In the genomic region with DNA sequence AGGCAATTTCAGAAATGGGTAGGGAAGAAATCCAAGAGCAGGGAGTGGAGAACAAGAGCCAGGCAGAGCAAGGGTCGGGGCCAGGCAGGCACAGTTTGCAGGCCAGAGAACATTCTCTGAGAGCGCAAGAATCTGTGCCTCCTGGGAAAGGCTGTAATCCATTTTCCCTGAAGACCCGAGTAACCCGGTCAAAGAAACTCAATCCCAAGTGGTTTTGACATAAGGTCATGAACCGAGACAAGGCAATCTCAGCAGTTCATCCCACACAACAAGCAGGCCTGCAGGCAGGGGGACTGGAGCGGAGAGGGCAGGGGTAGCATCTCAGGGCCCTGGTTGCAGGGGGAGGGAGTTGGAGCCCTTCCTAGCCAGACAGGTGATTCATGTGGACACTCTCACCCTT, we compare ENCODE assay signal across 21 cellular contexts.
"Had no signal": no experiment of that assay in that cellular context is flagged by ENCODE, and none has a peak within 500 bp of the region (broad histone marks: within the 10 kb centered on the region; RNA-seq: fewer than 3 reads in every experiment).

No MANE protein-coding gene starts in this region.

- H3K4me3 Mint-ChIP-seq: activated CD4-positive, alpha-beta memory T cell treated with anti-CD3 and anti-CD28 coated beads, Interleukin-2, amount 10 ng/mL, durations not matched to agents 7 days and 5 days; stimulated activated effector memory CD8-positive, alpha-beta T cell treated with anti-CD3 and anti-CD28 coated beads, Interleukin-12 subunit alpha, Interleukin-12 subunit beta, amount 100 ng/mL, for 72 hours had no signal

- H3K27ac Mint-ChIP-seq: activated CD4-positive, alpha-beta memory T cell treated with anti-CD3 and anti-CD28 coated beads, Interleukin-2, amount 10 ng/mL, durations not matched to agents 7 days and 5 days; activated naive CD4-positive, alpha-beta T cell treated with anti-CD3 and anti-CD28 coated beads, Interleukin-2, amount 10 ng/mL, durations not matched to agents 7 days and 5 days; mesothelial cell of epicardium; stimulated activated effector memory CD8-positive, alpha-beta T cell treated with anti-CD3 and anti-CD28 coated beads, Interleukin-12 subunit alpha, Interleukin-12 subunit beta, amount 100 ng/mL, for 72 hours had no signal

- ATAC-seq: body of pancreas had no signal

- H3K36me3 ChIP-seq: cardiac muscle cell, heart left ventricle, left ventricle myocardium inferior, pancreas, right atrium auricular region, stomach, transverse colon had no signal

- H3K36me3 Mint-ChIP-seq: mesothelial cell of epicardium; stimulated activated effector memory CD8-positive, alpha-beta T cell treated with anti-CD3 and anti-CD28 coated beads, Interleukin-12 subunit alpha, Interleukin-12 subunit beta, amount 100 ng/mL, for 72 hours had no signal

- H3K9me3 ChIP-seq: body of pancreas, heart left ventricle, left ventricle myocardium inferior, pancreas, psoas muscle, right atrium auricular region, stomach, transverse colon had no signal

- DNase-seq: activated CD4-positive, alpha-beta memory T cell treated with anti-CD3 and anti-CD28 coated beads, Interleukin-2, amount 10 ng/mL, durations not matched to agents 7 days and 5 days; activated CD4-positive, alpha-beta T cell treated with anti-CD3 and anti-CD28 coated beads for 48 hours; activated effector memory CD4-positive, alpha-beta T cell treated with anti-CD3 and anti-CD28 coated beads, Interleukin-2, amount 50 U/mL, for 16 hours; activated naive CD4-positive, alpha-beta T cell treated with anti-CD3 and anti-CD28 coated beads, Interleukin-2, amount 10 ng/mL, durations not matched to agents 7 days and 5 days; activated T-cell treated with anti-CD3 and anti-CD28 coated beads for 4 hours; body of pancreas; cortex of kidney; heart left ventricle; kidney; left ventricle myocardium inferior; naive thymus-derived CD8-positive, alpha-beta T cell; pancreas; psoas muscle; stimulated activated CD4-positive, alpha-beta T cell treated with anti-CD3 and anti-CD28 coated beads, Interleukin-2, amount 100 ng/mL, for 24 hours; stomach; transverse colon had no signal

- H3K4me1 ChIP-seq: pancreas, psoas muscle, right atrium auricular region had no signal

- H3K27ac ChIP-seq: body of pancreas, cardiac muscle cell, heart left ventricle, left ventricle myocardium inferior, pancreas, psoas muscle, right atrium auricular region, skin epidermis, stomach, transverse colon had no signal

- H3K27me3 ChIP-seq: body of pancreas, cardiac muscle cell, pancreas, right atrium auricular region, transverse colon had no signal

- H3K4me3 ChIP-seq: body of pancreas, cardiac muscle cell, heart left ventricle, pancreas, psoas muscle, right atrium auricular region, skin epidermis, stomach, transverse colon had no signal
